In genomic region chr10:125102216-125102615, GRCh38 we compare ENCODE assay signal across 10 cellular contexts. TPM values are rescaled to one million over a fixed set of nuclear protein-coding genes. Genes with fewer than 3 reads are reported as not detected.
DNase-seq lines count a peak whose midpoint lies in the region; ATAC-seq and TF ChIP-seq lines count a peak whose summit lies in the region.
"Had no signal": no experiment of that assay in that cellular context is flagged by ENCODE, and none has a peak within 500 bp of the region (broad histone marks: within the 10 kb centered on the region; RNA-seq: fewer than 3 reads in every experiment).

No MANE protein-coding gene starts in this region.

- CTCF ChIA-PET in Panc1 (lab: Charles Lee), result interaction anchor here (0.6 kb wide), 1 partner anchor 10 kb away, joined by 14 read pairs; no protein-coding TSS in a partner anchor

- peaks cover 10% of the 10 kb centered on the region for H3K36me3 ChIP-seq in Panc1 (ENCODE audit: control insufficient read depth, insufficient read depth, low read length)
- no peaks in the 10 kb centered on the region for H3K36me3 ChIP-seq in smooth muscle cell (ENCODE audit: low read depth)
- peaks cover 0 to 48% (median 0%) of the 10 kb centered on the region in 3 donors for H3K36me3 ChIP-seq in esophagus squamous epithelium

- 0 out of 2 replicates have a peak overlapping the region, but pooled peaks have one; percentile 14 for H3K27ac ChIP-seq in Panc1 (ENCODE audit: low read length)
- peak overlapping the region; percentile 59 for H3K27ac ChIP-seq in smooth muscle cell (ENCODE audit: low read depth)
- no peak overlapping the region for H3K27ac ChIP-seq in esophagus squamous epithelium

- H3K9ac ChIP-seq in smooth muscle cell (ENCODE audit: low read depth), result no peak overlapping the region

- ATAC-seq in Panc1, result 0 out of 2 replicates have a peak, but pooled peaks have one; percentile 8

- no peak for TF ChIP-seq POLR2A in esophagus squamous epithelium (IDR thresholded peaks at IDR 0.05)

- no peaks in the 10 kb centered on the region; the same call in 1 of the 2 replicates for H3K4me1 ChIP-seq in Panc1 (ENCODE audit: control insufficient read depth, insufficient read depth, low read length)
- peaks cover 4% of the 10 kb centered on the region for H3K4me1 ChIP-seq in smooth muscle cell (ENCODE audit: low read depth)
- H3K4me1 ChIP-seq in esophagus squamous epithelium, result peaks cover 5 to 28% (median 16%) of the 10 kb centered on the region in 3 donors

- H3K27me3 ChIP-seq in Panc1 (ENCODE audit: control insufficient read depth, insufficient read depth, low read length) (no peaks in the 10 kb centered on the region), smooth muscle cell (ENCODE audit: low read depth) (no peaks in the 10 kb centered on the region), esophagus squamous epithelium (no peaks in the 10 kb centered on the region)

- BruUV-seq in Panc1 (replicated peaks; lab: Mats Ljungman, UMichigan), result no TSS peak

- TF ChIP-seq CTCF in Panc1 (IDR thresholded peaks at IDR 0.05), result no peak
- no peak for TF ChIP-seq CTCF in smooth muscle cell (IDR thresholded peaks at IDR 0.05; ENCODE audit: borderline replicate concordance, insufficient read depth, poor library complexity, severe bottlenecking)
- no peak for TF ChIP-seq CTCF in esophagus squamous epithelium (IDR thresholded peaks at IDR 0.05)

- H3K9me3 ChIP-seq in Panc1 (ENCODE audit: control insufficient read depth, insufficient read depth, low read depth, low read length) (no peaks in the 10 kb centered on the region), smooth muscle cell (replicated peaks; ENCODE audit: low read depth) (no peaks in the 10 kb centered on the region), esophagus squamous epithelium (no peaks in the 10 kb centered on the region)

- no peak overlapping the region for H3K4me3 ChIP-seq in Panc1 (ENCODE audit: low read depth in 2 of 2, low read length in 2 of 2)
- no peak overlapping the region for H3K4me3 ChIP-seq in smooth muscle cell
- H3K4me3 ChIP-seq in esophagus squamous epithelium, result no peak overlapping the region

- 5% methylated on average over 3 of the region's 3 CpGs for WGBS in smooth muscle cell (ENCODE audit: low lambda C conversion rate)
- 46% methylated on average over 3 of the region's 3 CpGs; no CpG with 5 or more reads in 1 of the 2 donors for WGBS in esophagus squamous epithelium, 2 donors

- intact Hi-C loops in Panc1 (cut with micrococcal nuclease; ENCODE audit: unreplicated experiment), result no loop called here
- intact Hi-C loops in esophagus squamous epithelium (cut with DNase I), result no loop called here

- peaks cover 11% of the 10 kb centered on the region for H3F3A ChIP-seq in smooth muscle cell (ENCODE audit: low read depth)

- peaks cover 99% of the 10 kb centered on the region for H4K20me1 ChIP-seq in smooth muscle cell (ENCODE audit: low read depth)

- in situ Hi-C loops in Panc1 (cut with HindIII; ENCODE audit: low pct_unique_long_range_greater_than_20kb, low sequenced_read_pairs), result no loop called here

- H3K79me2 ChIP-seq in smooth muscle cell (ENCODE audit: low read depth), result peaks cover 94% of the 10 kb centered on the region

- no peak overlapping the region for H2AFZ ChIP-seq in smooth muscle cell (ENCODE audit: low read depth)

- H3K4me2 ChIP-seq in smooth muscle cell, result peak overlapping the region; percentile 58

- POLR2A ChIA-PET in Panc1 (lab: Charles Lee), result no interaction called here

- DNase-seq in SIG-M5 treated with dmso at 0.1 percent for 504 hours (lab: John Stamatoyannopoulos, UW; ENCODE audit: unreplicated experiment) (peak; percentile 70), SIG-M5 (lab: John Stamatoyannopoulos, UW) (no peak), Panc1 (ENCODE audit: low read depth, low spot score) (no peak), fibroblast of peridontal ligament (ENCODE audit: extremely low read depth) (peak; percentile 60), smooth muscle cell (lab: John Stamatoyannopoulos, UW; ENCODE audit: unreplicated experiment) (no peak), middle frontal gyrus (ENCODE audit: extremely low spot score, low spot score) (no peak), esophagus squamous epithelium (lab: John Stamatoyannopoulos, UW) (no peak)
- DNase-seq in activated CD4-positive, alpha-beta T cell treated with anti-CD3 and anti-CD28 coated beads, Interleukin-2, amount 50 U/mL, for 4 hours, result no peak
- DNase-seq: naive B cell, NCI-H146 had no signal

RNA-seq across cellular contexts. Expression of gene CTBP2, which starts 58.1 kb away (rescaled TPM):
- total RNA-seq in Panc1 (2021; ENCODE audit: unreplicated experiment) (125 TPM), smooth muscle cell (38.6 and 49.9 TPM in 2 replicates), esophagus squamous epithelium (10 to 100 TPM; 41.8 to 55.9 (median 47.1) TPM)
- polyA plus RNA-seq in Panc1 (2012; ENCODE audit: insufficient read length), result 188 TPM
- polyA plus RNA-seq in smooth muscle cell, result 69.5 and 79.8 TPM in 2 replicates

Comparison
In these comparisons a context has a peak if more than half of its experiments do, and no peak if none do; other contexts are left out.
1. DNase-seq: peak in SIG-M5 treated with dmso at 0.1 percent for 504 hours (single experiment) and fibroblast of peridontal ligament (single experiment); none in SIG-M5 (single experiment), Panc1 (single experiment), smooth muscle cell (single experiment), middle frontal gyrus (single experiment), esophagus squamous epithelium (single experiment) and activated CD4-positive, alpha-beta T cell treated with anti-CD3 and anti-CD28 coated beads, Interleukin-2, amount 50 U/mL, for 4 hours (0 of 2).
2. H3K27ac ChIP-seq: peak in Panc1 (single experiment) and smooth muscle cell (single experiment); none in esophagus squamous epithelium (0 of 4).